11 cellular contexts compared by ENCODE assay signal in the genomic region with DNA sequence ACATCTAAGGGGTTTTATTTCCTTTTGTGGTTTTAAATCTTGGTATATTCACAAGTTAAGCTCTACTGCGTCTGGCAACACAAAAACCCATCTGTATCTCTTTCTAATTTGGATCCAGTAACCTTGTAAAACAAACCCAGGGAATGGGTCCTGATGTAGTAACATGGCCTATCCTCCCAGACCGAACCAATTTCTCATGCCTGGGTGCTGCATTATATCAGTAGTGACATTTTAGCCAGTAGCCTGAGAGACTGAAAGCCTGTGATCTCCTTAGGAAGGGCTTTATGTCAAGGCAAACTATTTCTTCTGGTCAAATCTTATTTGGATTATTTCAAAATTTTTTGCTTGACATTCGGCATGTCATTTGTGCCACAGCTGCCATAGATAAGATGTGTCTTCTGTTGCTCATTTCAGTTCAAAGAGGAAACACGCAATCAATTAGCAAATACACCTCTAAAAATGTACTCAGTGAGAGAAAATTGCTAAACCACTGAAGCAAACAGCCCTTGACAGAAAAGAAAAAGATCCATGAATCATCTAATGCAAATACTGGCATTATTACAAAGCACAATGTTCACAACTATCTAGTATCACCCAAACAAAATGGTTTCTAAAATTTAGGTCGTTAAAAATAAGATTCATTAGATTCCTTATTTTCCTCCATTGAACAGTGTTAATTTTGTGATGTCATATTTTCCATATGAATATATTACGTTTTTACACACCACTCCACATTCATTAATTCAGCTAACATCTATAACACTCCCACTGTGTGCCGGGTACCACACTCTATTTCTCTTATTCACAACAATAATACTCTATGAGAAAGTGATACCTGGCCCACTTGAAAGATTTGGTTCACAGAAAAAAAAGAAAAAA. TPM values are rescaled to one million over a fixed set of nuclear protein-coding genes. Genes with fewer than 3 reads are reported as not detected.
DNase-seq lines count a peak whose midpoint lies in the region; ATAC-seq, FAIRE-seq and TF ChIP-seq lines count a peak whose summit lies in the region.
"Had no signal": no experiment of that assay in that cellular context is flagged by ENCODE, and none has a peak within 500 bp of the region (broad histone marks: within the 10 kb centered on the region; RNA-seq: fewer than 3 reads in every experiment).

No MANE protein-coding gene starts in this region.

- TF ChIP-seq POLR2A in esophagus squamous epithelium (IDR thresholded peaks at IDR 0.05) = no peak
- TF ChIP-seq POLR2A in Peyer's patch (IDR thresholded peaks at IDR 0.05) = no peak

- no peak for ATAC-seq in GM18909 (IDR thresholded peaks at IDR 0.05; ENCODE audit: poor library complexity, unreplicated experiment)

- intact Hi-C loops in esophagus squamous epithelium (cut with DNase I) = no loop called here

- DNase-seq in NCI-H2107 treated with DMSO at 0.1 percent for 48 hours (lab: John Stamatoyannopoulos, UW; ENCODE audit: unreplicated experiment) = peak; percentile 5
- no peak for DNase-seq in NCI-H2107 (lab: John Stamatoyannopoulos, UW)
- peak; percentile 51 for DNase-seq in NOMO-1 treated with DMSO at 0.1 percent for 48 hours (lab: John Stamatoyannopoulos, UW; ENCODE audit: unreplicated experiment)
- DNase-seq in esophagus squamous epithelium (lab: John Stamatoyannopoulos, UW) = no peak
- no peak for DNase-seq in small intestine
- DNase-seq in HAP-1 (ENCODE audit: low spot score in 2 of 2) = no peak
- DNase-seq in Peyer's patch = no peak
- DNase-seq: activated CD4-positive, alpha-beta T cell treated with anti-CD3 and anti-CD28 coated beads, Interleukin-2, amount 50 U/mL, for 48 hours; immature natural killer cell had no signal

- FAIRE-seq in small intestine (lab: Jason Lieb, UNC) = no peak
- FAIRE-seq: HTR-8/SVneo had no signal

- 27 to 28% methylated on average over 7 of the region's 7 CpGs for WGBS in esophagus squamous epithelium, 2 donors
- WGBS in small intestine, 3 donors = 58 to 62% (median 62%) methylated on average over 7 of the region's 7 CpGs

- H3K27ac ChIP-seq in esophagus squamous epithelium = peak overlapping the region; percentile 46 to 98 (median 81)
- peak overlapping the region; percentile 4 to 15 for H3K27ac ChIP-seq in small intestine (ENCODE audit: low read depth in 1 of 2, low read length in 1 of 2)
- H3K27ac ChIP-seq in Peyer's patch = peak overlapping the region in 1 of 4 donors; percentile 1

- TF ChIP-seq CTCF in esophagus squamous epithelium (IDR thresholded peaks at IDR 0.05) (no peak), Peyer's patch (IDR thresholded peaks at IDR 0.05) (no peak)

- H3K4me3 ChIP-seq in esophagus squamous epithelium = peak overlapping the region in 1 of 4 donors; percentile 13
- H3K4me3 ChIP-seq in small intestine (ENCODE audit: low read depth in 1 of 2, low read length in 2 of 2) = no peak overlapping the region
- H3K4me3 ChIP-seq in HAP-1 = no peak overlapping the region
- H3K4me3 ChIP-seq in Peyer's patch = no peak overlapping the region

- H3K27me3 ChIP-seq in esophagus squamous epithelium (no peaks in the 10 kb centered on the region), small intestine (ENCODE audit: control insufficient read depth in 2 of 2, insufficient read depth in 2 of 2, low read length in 2 of 2) (no peaks in the 10 kb centered on the region), HAP-1 (ENCODE audit: low read depth) (no peaks in the 10 kb centered on the region), Peyer's patch (no peaks in the 10 kb centered on the region)

- in situ Hi-C loops in HAP-1 (cut with MboI; ENCODE audit: low sequenced_read_pairs) = no loop called here

- H3K4me1 ChIP-seq in esophagus squamous epithelium (peaks cover 35 to 88% (median 58%) of the 10 kb centered on the region in 3 donors), small intestine (ENCODE audit: control insufficient read depth in 2 of 2, insufficient read depth in 1 of 2, low read depth in 1 of 2, low read length in 1 of 2) (peaks cover 4 to 11% of the 10 kb centered on the region in 2 donors), HAP-1 (peaks cover 51% of the 10 kb centered on the region), Peyer's patch (peaks cover 0 to 69% (median 14%) of the 10 kb centered on the region in 4 donors)

- H3K9me3 ChIP-seq in esophagus squamous epithelium = no peaks in the 10 kb centered on the region
- H3K9me3 ChIP-seq in small intestine (ENCODE audit: control insufficient read depth, low read depth) = no peaks in the 10 kb centered on the region
- H3K9me3 ChIP-seq in HAP-1 = no peaks in the 10 kb centered on the region
- H3K9me3 ChIP-seq in Peyer's patch = no peaks in the 10 kb centered on the region

- no peaks in the 10 kb centered on the region for H3K36me3 ChIP-seq in esophagus squamous epithelium
- no peaks in the 10 kb centered on the region for H3K36me3 ChIP-seq in small intestine (ENCODE audit: control insufficient read depth in 2 of 2, insufficient read depth in 2 of 2, low read length in 2 of 2)
- H3K36me3 ChIP-seq in HAP-1 (replicated peaks) = no peaks in the 10 kb centered on the region
- H3K36me3 ChIP-seq in Peyer's patch = no peaks in the 10 kb centered on the region

RNA-seq across cellular contexts. Expression of a gene that starts 4.0 kb away (rescaled TPM):
- 100 to 1,000 TPM in 1 of 4 donors, 10 to 100 TPM in 3; 81.6 to 125 (median 92.4) TPM for total RNA-seq in esophagus squamous epithelium
- polyA plus RNA-seq in small intestine = 100 to 1,000 TPM in 1 of 3 donors, 10 to 100 TPM in 2; 57.7 to 113 (median 82.4) TPM
- total RNA-seq in Peyer's patch = 100 to 1,000 TPM in 3 of 4 donors, 10 to 100 TPM in 1; 66.0 to 173 (median 133) TPM

RNA-seq across cellular contexts. Expression of a gene that starts 55.0 kb away (rescaled TPM):
- 10 to 100 TPM; 12.9 to 21.9 (median 19.1) TPM for total RNA-seq in esophagus squamous epithelium
- 10 to 100 TPM in 2 of 3 donors, 1 to 10 TPM in 1; 7.8 to 40.7 (median 10.3) TPM for polyA plus RNA-seq in small intestine
- total RNA-seq in Peyer's patch = 10 to 100 TPM; 22.8 to 48.7 (median 30.8) TPM
- polyA plus RNA-seq: immature natural killer cell had no signal

Comparison
In these comparisons a context has a peak if more than half of its experiments do, and no peak if none do; other contexts are left out.
1. DNase-seq: peak in NCI-H2107 treated with DMSO at 0.1 percent for 48 hours (single experiment) and NOMO-1 treated with DMSO at 0.1 percent for 48 hours (single experiment); none in NCI-H2107 (single experiment), esophagus squamous epithelium (single experiment), small intestine (single experiment), HAP-1 (0 of 2) and Peyer's patch (0 of 3).